8 cellular contexts compared by ENCODE assay signal in the genomic region with DNA sequence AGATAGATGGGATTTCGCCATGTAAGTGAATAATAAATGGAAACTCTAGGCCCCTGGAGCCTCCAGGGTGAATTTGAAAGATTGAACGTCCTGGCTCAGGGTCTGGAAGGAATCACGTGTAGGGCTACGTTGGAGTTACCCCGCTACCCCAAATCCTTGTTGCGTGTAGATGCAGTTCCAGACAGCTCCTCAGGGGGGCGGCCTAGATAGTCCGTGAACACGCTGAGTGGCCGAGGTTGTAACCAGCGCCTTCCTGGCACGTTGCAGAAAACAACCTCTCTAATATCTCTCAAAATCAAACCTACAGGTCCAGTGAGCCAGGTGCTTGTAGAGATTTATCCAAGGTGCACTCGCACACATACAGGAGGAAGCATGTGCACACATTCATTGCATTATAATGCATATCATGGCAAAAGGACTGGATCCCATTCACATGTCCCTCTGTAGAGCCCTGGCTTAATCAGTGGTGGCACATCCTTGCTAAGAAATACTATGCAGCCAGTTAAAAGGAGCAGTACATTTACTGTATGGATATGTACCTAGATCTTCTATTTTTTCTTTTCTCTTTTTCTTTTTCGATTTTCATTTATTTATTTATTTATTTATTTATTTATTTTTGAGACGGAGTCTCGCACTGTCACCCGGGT. TPM values are rescaled to one million over a fixed set of nuclear protein-coding genes. Genes with fewer than 3 reads are reported as not detected.
DNase-seq lines count a peak whose midpoint lies in the region; ATAC-seq and TF ChIP-seq lines count a peak whose summit lies in the region.

No MANE protein-coding gene starts in this region.

- H3K9me3 ChIP-seq in CD8-positive, alpha-beta memory T cell (ENCODE audit: low read length): no peaks in the 10 kb centered on the region
- no peaks in the 10 kb centered on the region for H3K9me3 ChIP-seq in ascending aorta

- peak overlapping the region in 7 of 8 donors; percentile 45 to 87 (median 75) for H3K27ac Mint-ChIP-seq in CD8-positive, alpha-beta memory T cell
- peak overlapping the region; percentile 27 to 46 (median 43) for H3K27ac Mint-ChIP-seq in IgD-negative memory B cell

- no peaks in the 10 kb centered on the region for H3K36me3 ChIP-seq in CD8-positive, alpha-beta memory T cell (ENCODE audit: insufficient read depth, low read length)
- H3K36me3 ChIP-seq in ascending aorta: no peaks in the 10 kb centered on the region

- H3K27ac ChIP-seq in CD8-positive, alpha-beta memory T cell (ENCODE audit: low read depth, low read length): no peak overlapping the region
- H3K27ac ChIP-seq in ascending aorta: no peak overlapping the region

- H3K4me1 ChIP-seq in CD8-positive, alpha-beta memory T cell (ENCODE audit: insufficient read depth, low read length): peaks cover 32% of the 10 kb centered on the region
- H3K4me1 ChIP-seq in ascending aorta: peaks cover 0 to 10% of the 10 kb centered on the region in 2 donors

- POLR2A ChIA-PET in CD8-positive, alpha-beta memory T cell (lab: Charles Lee): interaction anchor here (1.0 kb wide), 1 partner anchor 147 kb away, joined by 3 read pairs; no protein-coding TSS in a partner anchor

- TF ChIP-seq CTCF in ascending aorta (IDR thresholded peaks at IDR 0.05): peak; percentile 70 to 88 (median 84)

- no peaks in the 10 kb centered on the region for H3K27me3 ChIP-seq in CD8-positive, alpha-beta memory T cell (ENCODE audit: insufficient read depth, low read length, poor library complexity, severe bottlenecking)
- H3K27me3 ChIP-seq in ascending aorta: peaks cover 9% of the 10 kb centered on the region

- CTCF ChIA-PET in CD8-positive, alpha-beta memory T cell (lab: Charles Lee): interaction anchor here (0.6 to 1.5 kb wide), 10 partner anchors 13 to 102 kb away, joined by 3 to 7 read pairs (median 4); a partner anchor contains a TSS

- H3K36me3 Mint-ChIP-seq in CD8-positive, alpha-beta memory T cell: peaks cover 0 to 5% (median 0%) of the 10 kb centered on the region in 3 donors
- H3K36me3 Mint-ChIP-seq in IgD-negative memory B cell: no peaks in the 10 kb centered on the region

- H3K4me3 ChIP-seq in CD8-positive, alpha-beta memory T cell (ENCODE audit: low read length): no peak overlapping the region
- peak overlapping the region in 1 of 2 donors; percentile 45 for H3K4me3 ChIP-seq in ascending aorta

- peak overlapping the region in 6 of 7 donors; percentile 39 to 78 (median 75) for H3K4me3 Mint-ChIP-seq in CD8-positive, alpha-beta memory T cell
- H3K4me3 Mint-ChIP-seq in IgD-negative memory B cell: peak overlapping the region; percentile 55 to 78 (median 66)

- ATAC-seq in GM21825 (IDR thresholded peaks at IDR 0.05; ENCODE audit: unreplicated experiment): no peak

- DNase-seq in CD8-positive, alpha-beta memory T cell: peak; percentile 69 to 86 (median 72)
- DNase-seq in T-helper 2 cell (peak; percentile 46 to 85 (median 66)), ascending aorta (ENCODE audit: low spot score in 2 of 2) (peak in 1 of 2 donors; percentile 85), iPS-NIHi7 (ENCODE audit: extremely low spot score) (peak; percentile 77), NCI-H1092 (lab: John Stamatoyannopoulos, UW) (no peak)
- peak; percentile 91 for DNase-seq in stimulated activated CD4-positive, alpha-beta T cell treated with anti-CD3 and anti-CD28 coated beads, Interleukin-15, amount 100 ng/mL, for 24 hours

- H3K9me3 Mint-ChIP-seq in CD8-positive, alpha-beta memory T cell: no peaks in the 10 kb centered on the region
- H3K9me3 Mint-ChIP-seq in IgD-negative memory B cell: no peaks in the 10 kb centered on the region

- H3K27me3 Mint-ChIP-seq in CD8-positive, alpha-beta memory T cell: no peaks in the 10 kb centered on the region
- peaks cover 4% of the 10 kb centered on the region for H3K27me3 Mint-ChIP-seq in IgD-negative memory B cell

- peaks cover 29 to 44% (median 35%) of the 10 kb centered on the region in 3 donors for H3K4me1 Mint-ChIP-seq in CD8-positive, alpha-beta memory T cell
- peaks cover 3 to 12% (median 10%) of the 10 kb centered on the region in 3 donors for H3K4me1 Mint-ChIP-seq in IgD-negative memory B cell

- intact Hi-C loops in ascending aorta (cut with DNase I): no loop called here

RNA-seq across cellular contexts. Expression of a gene that starts 2.5 kb away (rescaled TPM):
- total RNA-seq in CD8-positive, alpha-beta memory T cell: 100 to 1,000 TPM; 101 to 107 TPM
- 58.3 TPM for polyA plus RNA-seq in CD8-positive, alpha-beta memory T cell
- polyA plus RNA-seq in IgD-negative memory B cell: 32.9 TPM
- 57.8 TPM for total RNA-seq in ascending aorta

RNA-seq across cellular contexts. Expression of a gene that starts 11.5 kb away (rescaled TPM):
- total RNA-seq in CD8-positive, alpha-beta memory T cell: 1 to 10 TPM; 1.5 to 1.8 TPM
- 90.3 TPM for polyA plus RNA-seq in CD8-positive, alpha-beta memory T cell
- 5.1 TPM for polyA plus RNA-seq in IgD-negative memory B cell
- total RNA-seq in ascending aorta: 3.1 TPM

RNA-seq across cellular contexts. Expression of a gene that starts 38.0 kb away (rescaled TPM):
- total RNA-seq in CD8-positive, alpha-beta memory T cell: 10 to 100 TPM; 44.4 to 45.1 TPM
- 28.9 TPM for polyA plus RNA-seq in CD8-positive, alpha-beta memory T cell
- 21.0 TPM for polyA plus RNA-seq in IgD-negative memory B cell
- total RNA-seq in ascending aorta: 11.0 TPM
